Comparison of ENCODE assay signal across 1 cellular context in genomic region chr1:38028105-38028591, GRCh38.
TF ChIP-seq lines count a peak whose summit lies in the region.

No MANE protein-coding gene starts in this region.

TF ChIP-seq in SK-N-SH, 30 proteins besides CTCF, POLR2A, EP300 and RAD21 (continued from another document):
- TF ChIP-seq REST (IDR thresholded peaks at IDR 0.05; ENCODE audit: low read depth, low read length) (no peak), USF2 (IDR thresholded peaks at IDR 0.05; ENCODE audit: borderline replicate concordance, low read depth, low read length) (no peak), ELF1 (IDR thresholded peaks at IDR 0.05) (no peak), FOSL2 (IDR thresholded peaks at IDR 0.05; ENCODE audit: borderline replicate concordance, low read depth) (no peak), TCF12 (IDR thresholded peaks at IDR 0.05) (no peak), MXI1 (IDR thresholded peaks at IDR 0.05; ENCODE audit: low read depth, low read length) (no peak), IRF3 (IDR thresholded peaks at IDR 0.05; ENCODE audit: low read depth, low read length) (no peak), YY1 (IDR thresholded peaks at IDR 0.05; ENCODE audit: low read depth) (no peak), SIN3A (IDR thresholded peaks at IDR 0.05; ENCODE audit: borderline replicate concordance, low read depth, low read length) (no peak)
